ENCODE assay signal across 1 cellular context in the genomic region with DNA sequence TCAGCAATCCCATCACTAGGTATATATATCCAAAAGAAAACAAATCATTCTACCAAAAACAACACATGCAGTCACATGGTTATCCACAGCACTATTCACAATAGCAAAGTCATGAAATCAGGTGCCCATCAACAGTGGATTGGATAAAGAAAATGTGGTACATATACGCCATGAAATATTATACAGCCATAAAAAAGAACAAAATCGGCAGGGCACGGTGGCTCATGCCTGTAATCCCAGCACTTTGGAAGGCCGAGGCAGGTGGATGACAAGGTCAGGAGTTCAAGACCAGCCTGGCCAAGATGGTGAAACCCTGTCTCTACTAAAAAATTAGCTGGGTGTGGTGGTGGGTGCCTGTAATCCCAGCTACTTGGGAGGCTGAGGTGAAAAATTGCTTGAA. TPM values are rescaled to one million over a fixed set of nuclear protein-coding genes. Genes with fewer than 3 reads are reported as not detected.
"Had no signal": no experiment of that assay in that cellular context is flagged by ENCODE, and none has a peak within 500 bp of the region (broad histone marks: within the 10 kb centered on the region; RNA-seq: fewer than 3 reads in every experiment).

No MANE protein-coding gene starts in this region.

RNA-seq across cellular contexts. Expression of gene PKD2L2, which starts 55.0 kb away (rescaled TPM):
- total RNA-seq: G401 had no signal
